ENCODE assay signal across 11 cellular contexts in the genomic region with DNA sequence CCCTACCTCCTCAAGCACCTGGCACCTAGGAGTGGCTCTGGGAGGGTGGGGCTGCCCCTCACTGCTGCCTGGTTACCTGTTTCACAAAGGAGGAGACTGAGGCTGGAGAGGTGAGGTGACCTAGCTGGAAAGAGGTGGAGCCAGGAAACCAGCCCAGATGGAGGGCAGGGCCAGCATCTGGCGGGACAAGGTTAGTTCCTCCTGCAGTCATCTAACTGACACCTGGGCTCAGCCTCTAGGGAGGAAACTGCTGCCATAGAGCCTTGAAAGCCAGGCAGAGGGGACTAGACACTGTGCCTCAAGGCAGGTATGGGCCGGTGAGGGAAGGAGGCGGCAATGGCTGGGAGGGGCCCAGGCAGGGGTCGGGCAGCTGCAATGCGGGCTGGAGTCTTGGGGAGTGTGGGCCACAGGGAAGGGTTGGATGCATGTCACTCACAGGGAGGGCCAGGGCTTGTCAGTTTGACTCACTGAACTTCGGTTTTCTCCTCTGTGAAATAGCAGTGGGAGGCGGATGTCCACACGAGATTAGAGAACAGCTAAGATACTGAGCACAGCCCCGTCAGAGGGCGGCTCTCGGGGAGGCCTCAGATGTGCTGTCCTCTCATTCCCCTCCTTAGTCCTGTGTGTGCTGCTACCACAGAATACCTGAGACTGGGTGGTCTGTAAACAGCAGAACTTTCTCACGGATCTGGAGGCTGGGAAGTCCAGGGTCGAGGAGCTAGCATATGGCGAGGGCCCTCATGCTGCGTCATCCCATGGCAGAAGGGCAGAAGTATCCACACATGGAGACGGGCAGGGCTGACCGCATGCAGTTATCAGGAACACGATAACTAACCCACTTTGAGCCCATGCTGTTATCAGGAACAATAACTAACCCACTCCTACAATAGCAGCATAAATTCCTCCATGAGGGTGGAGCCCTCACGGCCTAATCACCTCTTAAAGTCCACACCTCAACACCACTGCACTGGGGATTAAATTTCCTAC. TPM values are rescaled to one million over a fixed set of nuclear protein-coding genes. Genes with fewer than 3 reads are reported as not detected.
DNase-seq lines count a peak whose midpoint lies in the region; ATAC-seq, FAIRE-seq and TF ChIP-seq lines count a peak whose summit lies in the region.
"Had no signal": no experiment of that assay in that cellular context is flagged by ENCODE, and none has a peak within 500 bp of the region (broad histone marks: within the 10 kb centered on the region; RNA-seq: fewer than 3 reads in every experiment).

No MANE protein-coding gene starts in this region.

- no peak for TF ChIP-seq EP300 in H1 (IDR thresholded peaks at IDR 0.05; ENCODE audit: borderline replicate concordance in 1 of 2, low read depth in 2 of 2, low read length in 2 of 2)

- H2AFZ ChIP-seq in H1 (ENCODE audit: low read length) = no peak overlapping the region

- H3K4me1 Mint-ChIP-seq in progenitor cell of endocrine pancreas (ENCODE audit: low read depth) = peaks cover 58% of the 10 kb centered on the region

- no peaks in the 10 kb centered on the region for H3K79me2 ChIP-seq in H1 (ENCODE audit: control insufficient read depth in 1 of 2, insufficient read depth in 2 of 2, low read length in 2 of 2)

- H2BK15ac ChIP-seq in H1 (ENCODE audit: low read length) = peak overlapping the region; percentile 98

- no peaks in the 10 kb centered on the region for H3K9me3 ChIP-seq in H1 (ENCODE audit: insufficient read depth in 2 of 2, low read depth in 1 of 2, low read length in 1 of 2)
- H3K9me3 ChIP-seq: psoas muscle, thoracic aorta had no signal

- H3K27me3 Mint-ChIP-seq in progenitor cell of endocrine pancreas = no peaks in the 10 kb centered on the region

- peaks cover 0 to 5% of the 10 kb centered on the region in 2 experiments for H4K20me1 ChIP-seq in H1 (replicated peaks in 1 of 2; ENCODE audit: control insufficient read depth in 1 of 2, insufficient read depth in 2 of 2, low read length in 2 of 2)

- H3K36me3 ChIP-seq in H1 (ENCODE audit: control insufficient read depth in 2 of 4, insufficient read depth in 4 of 4, low read length in 3 of 4) = no peaks in the 10 kb centered on the region
- H3K36me3 ChIP-seq: thoracic aorta had no signal

- 87% methylated on average over 19 of the region's 19 CpGs; no CpG with 5 or more reads in 1 of the 2 experiments for WGBS in H1 (ENCODE audit: extremely low coverage in 1 of 2, insufficient coverage in 1 of 2, insufficient read length in 1 of 2, insufficient replicate concordance in 2 of 2, low coverage in 1 of 2, low lambda C conversion rate in 2 of 2, missing lambda C conversion rate in 1 of 2), 2 experiments

- no peaks in the 10 kb centered on the region for H3K9me3 Mint-ChIP-seq in progenitor cell of endocrine pancreas (ENCODE audit: low read depth)

- DNase-seq in GM12865 (ENCODE audit: low read depth) (peak; percentile 40), NCI-H2171 (lab: John Stamatoyannopoulos, UW) (peak; percentile 74), H1 (ENCODE audit: low read depth in 1 of 2, low spot score in 2 of 2) (no peak), progenitor cell of endocrine pancreas (ENCODE audit: low spot score, unreplicated experiment) (no peak), AML-193 (lab: John Stamatoyannopoulos, UW) (no peak), COR-L47 (lab: John Stamatoyannopoulos, UW) (no peak)
- DNase-seq: NCI-H524 treated with DMSO at 0.1 percent for 48 hours, psoas muscle had no signal

- no peak overlapping the region for H2AK5ac ChIP-seq in H1 (ENCODE audit: low read depth, low read length)

- H3K36me3 Mint-ChIP-seq in progenitor cell of endocrine pancreas (ENCODE audit: insufficient read depth) = no peaks in the 10 kb centered on the region

- no peak for TF ChIP-seq RAD21 in H1 (IDR thresholded peaks at IDR 0.05 in 1 of 2, conservative IDR thresholded peaks at IDR 0.05 in 1 of 2; ENCODE audit: low read depth in 2 of 2, low read length in 2 of 2)

- H3K4me1 ChIP-seq in H1 (replicated peaks in 1 of 4; ENCODE audit: control insufficient read depth in 3 of 4, insufficient read depth in 4 of 4, low read length in 3 of 4) = peaks cover 16 to 51% (median 39%) of the 10 kb centered on the region in 4 experiments
- H3K4me1 ChIP-seq: psoas muscle had no signal

- no peak overlapping the region for H3K23ac ChIP-seq in H1 (ENCODE audit: insufficient read length)

- H4K8ac ChIP-seq in H1 (ENCODE audit: extremely low read depth, insufficient read depth, low read length) = peak overlapping the region; percentile 36; the same call in 1 of the 2 replicates

- no peak overlapping the region for H4K5ac ChIP-seq in H1 (ENCODE audit: insufficient read length, low read depth, low read length)

- H2BK5ac ChIP-seq in H1 (ENCODE audit: low read depth, low read length) = peak overlapping the region; percentile 32; the same call in 1 of the 2 replicates

- peak overlapping the region; percentile 96 for H3K27ac Mint-ChIP-seq in progenitor cell of endocrine pancreas

- POLR2A ChIA-PET in H1 (lab: Charles Lee; ENCODE audit: partially characterized antibody) = interaction anchor here (0.6 to 2.5 kb wide), 10 partner anchors 11 to 1860 kb away, joined by 3 to 9 read pairs (median 4); no protein-coding TSS in a partner anchor

- peak overlapping the region; percentile 74 for H3K4ac ChIP-seq in H1 (replicated peaks; ENCODE audit: insufficient read length, low read depth, low read length)

- no peak overlapping the region for H3K14ac ChIP-seq in H1 (ENCODE audit: insufficient read length)

- no peak for FAIRE-seq in H1 (lab: Jason Lieb, UNC)

- H3K4me2 ChIP-seq in H1 (ENCODE audit: insufficient read depth in 1 of 2, low read depth in 2 of 2, low read length in 2 of 2) = no peak overlapping the region

- H3K27me3 ChIP-seq in H1 (replicated peaks in 1 of 4; ENCODE audit: control insufficient read depth in 3 of 4, extremely low read depth in 1 of 4, insufficient read depth in 3 of 4, low read length in 3 of 4) = no peaks in the 10 kb centered on the region

- TF ChIP-seq POLR2A in H1 (IDR thresholded peaks at IDR 0.05; ENCODE audit: control extremely low read depth in 1 of 2, low read depth in 2 of 2, low read length in 2 of 2) = no peak

- ATAC-seq in GM21528 (IDR thresholded peaks at IDR 0.05; ENCODE audit: low FRiP score, unreplicated experiment) = no peak
- no peak for ATAC-seq in HG03432 (IDR thresholded peaks at IDR 0.05; ENCODE audit: unreplicated experiment)
- ATAC-seq: psoas muscle had no signal

- CTCF ChIA-PET in H1 (lab: Charles Lee; ENCODE audit: partially characterized antibody) = interaction anchor here (1.1 to 3.9 kb wide), 10 partner anchors 11 to 73 kb away, joined by 3 to 17 read pairs (median 11); a partner anchor contains a TSS

- H3K4me3 ChIP-seq in GM12865 (ENCODE audit: low read depth, low read length) (no peak overlapping the region), H1 (ENCODE audit: extremely low read depth in 1 of 4, insufficient read depth in 2 of 4, low read depth in 3 of 4, low read length in 4 of 4) (no peak overlapping the region)
- H3K4me3 ChIP-seq: thoracic aorta had no signal

- H4K91ac ChIP-seq in H1 (replicated peaks; ENCODE audit: insufficient read length, low read length) = peak overlapping the region; percentile 17

- peak overlapping the region; percentile 55; the same call in 1 of the 2 replicates for H2BK20ac ChIP-seq in H1 (ENCODE audit: low read length)

- H2BK12ac ChIP-seq in H1 (ENCODE audit: low read depth, low read length) = peak overlapping the region; percentile 78; the same call in 1 of the 2 replicates

- H3K79me1 ChIP-seq in H1 (ENCODE audit: low read depth, low read length) = peaks cover 3% of the 10 kb centered on the region

- H3K56ac ChIP-seq in H1 (replicated peaks; ENCODE audit: insufficient read length, low read depth, low read length) = no peak overlapping the region

- TF ChIP-seq CTCF in GM12865 (IDR thresholded peaks at IDR 0.05; ENCODE audit: insufficient read depth, low read depth, low read length, missing control alignments) (no peak), H1 (IDR thresholded peaks at IDR 0.05; ENCODE audit: control extremely low read depth in 1 of 3, insufficient read depth in 1 of 3, low read depth in 1 of 3, low read length in 3 of 3) (no peak), progenitor cell of endocrine pancreas (IDR thresholded peaks at IDR 0.05; ENCODE audit: unreplicated experiment) (no peak)

- H3K9ac ChIP-seq in H1 (replicated peaks in 1 of 4; ENCODE audit: extremely low read depth in 1 of 4, low read depth in 3 of 4, low read length in 3 of 4) = no peak overlapping the region; a peak in 1 of 7 replicates

- H3K27ac ChIP-seq in H1 (ENCODE audit: low read depth, low read length) = no peak overlapping the region
- H3K27ac ChIP-seq: psoas muscle, thoracic aorta had no signal

- H2BK120ac ChIP-seq in H1 (replicated peaks; ENCODE audit: low read depth, low read length) = no peak overlapping the region

- H3K18ac ChIP-seq in H1 (ENCODE audit: extremely low read depth, low read length) = no peak overlapping the region; the same call in 1 of the 2 replicates

- peak overlapping the region; percentile 57 for H3K4me3 Mint-ChIP-seq in progenitor cell of endocrine pancreas (ENCODE audit: low read depth)

- no peaks in the 10 kb centered on the region for H3K23me2 ChIP-seq in H1 (ENCODE audit: low read depth, low read length)

RNA-seq across cellular contexts. Expression of a gene that starts 16.1 kb away (rescaled TPM):
- 8.5 and 9.2 TPM in 2 replicates for total RNA-seq in H1 (2021; fragmentation: NEBNext Ultra II Directional; extraction: Animal tissue kit (Norgen Biotek cat#: 25700))
- polyA plus RNA-seq in H1 (2011; rRNA removed) = 4.3 and 6.3 TPM in 2 replicates
- polyA plus RNA-seq in H1 (2011; cell fraction: cytosol; rRNA removed) = 4.7 TPM
- polyA plus RNA-seq in H1 (2011; cell fraction: nucleus; rRNA removed) = 6.4 TPM
- polyA plus RNA-seq in H1 (2012, experiment 1 of 2) = 6.4 to 8.6 TPM (median 7.1 TPM) in 4 replicates
- 5.9 TPM for polyA plus RNA-seq in H1 (2012, experiment 2 of 2)
- 5.5 TPM for polyA plus RNA-seq in H1 (2013, experiment 1 of 2)
- polyA plus RNA-seq in H1 (2013, experiment 2 of 2) = 5.2 TPM
- 5.9 and 6.3 TPM in 2 replicates for polyA minus RNA-seq in H1 (2011; rRNA and poly(A)+ RNA removed)
- polyA minus RNA-seq in H1 (2011; cell fraction: cytosol; rRNA and poly(A)+ RNA removed) = 7.0 TPM
- 4.2 TPM for polyA minus RNA-seq in H1 (2011; cell fraction: nucleus; rRNA and poly(A)+ RNA removed)
- total RNA-seq in progenitor cell of endocrine pancreas = 28.8 and 32.7 TPM in 2 replicates

RNA-seq across cellular contexts. Expression of a gene that starts 29.2 kb away (rescaled TPM):
- total RNA-seq in H1 (2021; fragmentation: NEBNext Ultra II Directional; extraction: Animal tissue kit (Norgen Biotek cat#: 25700)) = 31.4 and 32.7 TPM in 2 replicates
- 16.8 and 21.0 TPM in 2 replicates for polyA plus RNA-seq in H1 (2011; rRNA removed)
- 16.4 TPM for polyA plus RNA-seq in H1 (2011; cell fraction: cytosol; rRNA removed)
- 18.5 TPM for polyA plus RNA-seq in H1 (2011; cell fraction: nucleus; rRNA removed)
- 22.0 to 25.2 TPM (median 22.9 TPM) in 4 replicates for polyA plus RNA-seq in H1 (2012, experiment 1 of 2)
- polyA plus RNA-seq in H1 (2012, experiment 2 of 2) = 14.3 TPM
- polyA plus RNA-seq in H1 (2013, experiment 1 of 2) = 18.5 TPM
- polyA plus RNA-seq in H1 (2013, experiment 2 of 2) = 18.4 TPM
- polyA minus RNA-seq in H1 (2011; rRNA and poly(A)+ RNA removed) = 36.0 and 36.1 TPM in 2 replicates
- 17.9 TPM for polyA minus RNA-seq in H1 (2011; cell fraction: cytosol; rRNA and poly(A)+ RNA removed)
- 17.9 TPM for polyA minus RNA-seq in H1 (2011; cell fraction: nucleus; rRNA and poly(A)+ RNA removed)
- 30.5 and 32.4 TPM in 2 replicates for total RNA-seq in progenitor cell of endocrine pancreas

RNA-seq across cellular contexts. Expression of a gene that starts 47.5 kb away (rescaled TPM):
- total RNA-seq in H1 (2021; fragmentation: NEBNext Ultra II Directional; extraction: Animal tissue kit (Norgen Biotek cat#: 25700)) = 543 and 553 TPM in 2 replicates
- 685 and 704 TPM in 2 replicates for polyA plus RNA-seq in H1 (2011; rRNA removed)
- 868 TPM for polyA plus RNA-seq in H1 (2011; cell fraction: cytosol; rRNA removed)
- polyA plus RNA-seq in H1 (2011; cell fraction: nucleus; rRNA removed) = 703 TPM
- 598 to 685 TPM (median 617 TPM) in 4 replicates for polyA plus RNA-seq in H1 (2012, experiment 1 of 2)
- polyA plus RNA-seq in H1 (2012, experiment 2 of 2) = 699 TPM
- polyA plus RNA-seq in H1 (2013, experiment 1 of 2) = 476 TPM
- 475 TPM for polyA plus RNA-seq in H1 (2013, experiment 2 of 2)
- polyA minus RNA-seq in H1 (2011; rRNA and poly(A)+ RNA removed) = 314 and 359 TPM in 2 replicates
- 150 TPM for polyA minus RNA-seq in H1 (2011; cell fraction: cytosol; rRNA and poly(A)+ RNA removed)
- polyA minus RNA-seq in H1 (2011; cell fraction: nucleus; rRNA and poly(A)+ RNA removed) = 255 TPM
- total RNA-seq in progenitor cell of endocrine pancreas = 332 and 356 TPM in 2 replicates

RNA-seq across cellular contexts. Expression of a gene that starts 59.7 kb away (rescaled TPM):
- 77.5 and 77.9 TPM in 2 replicates for total RNA-seq in H1 (2021; fragmentation: NEBNext Ultra II Directional; extraction: Animal tissue kit (Norgen Biotek cat#: 25700))
- 97.9 and 120 TPM in 2 replicates for polyA plus RNA-seq in H1 (2011; rRNA removed)
- polyA plus RNA-seq in H1 (2011; cell fraction: cytosol; rRNA removed) = 120 TPM
- polyA plus RNA-seq in H1 (2011; cell fraction: nucleus; rRNA removed) = 94.6 TPM
- polyA plus RNA-seq in H1 (2012, experiment 1 of 2) = 79.6 to 99.4 TPM (median 89.0 TPM) in 4 replicates
- polyA plus RNA-seq in H1 (2012, experiment 2 of 2) = 100 TPM
- polyA plus RNA-seq in H1 (2013, experiment 1 of 2) = 71.2 TPM
- polyA plus RNA-seq in H1 (2013, experiment 2 of 2) = 71.6 TPM
- polyA minus RNA-seq in H1 (2011; rRNA and poly(A)+ RNA removed) = 7.8 and 8.1 TPM in 2 replicates
- 16.2 TPM for polyA minus RNA-seq in H1 (2011; cell fraction: cytosol; rRNA and poly(A)+ RNA removed)
- 23.8 TPM for polyA minus RNA-seq in H1 (2011; cell fraction: nucleus; rRNA and poly(A)+ RNA removed)
- total RNA-seq in progenitor cell of endocrine pancreas = 45.2 and 48.2 TPM in 2 replicates

Comparison
In these comparisons a context has a peak if more than half of its experiments do, and no peak if none do; other contexts are left out.
1. DNase-seq: peak in GM12865 (single experiment) and NCI-H2171 (single experiment); none in H1 (0 of 2), progenitor cell of endocrine pancreas (single experiment), AML-193 (0 of 2) and COR-L47 (single experiment).